In genomic region chr14:68935761-68936209, GRCh38 we compare ENCODE assay signal across 12 cellular contexts. TPM values are rescaled to one million over a fixed set of nuclear protein-coding genes. Genes with fewer than 3 reads are reported as not detected.
DNase-seq lines count a peak whose midpoint lies in the region; ATAC-seq and TF ChIP-seq lines count a peak whose summit lies in the region.
"Had no signal": no experiment of that assay in that cellular context is flagged by ENCODE, and none has a peak within 500 bp of the region (broad histone marks: within the 10 kb centered on the region; RNA-seq: fewer than 3 reads in every experiment).

No MANE protein-coding gene starts in this region.

- H3K4me3 Mint-ChIP-seq in activated naive CD8-positive, alpha-beta T cell treated with anti-CD3 and anti-CD28 coated beads for 36 hours = no peak overlapping the region
- H3K4me3 Mint-ChIP-seq in activated T-helper 1 cell treated with anti-CD3 and anti-CD28 coated beads, Interleukin-12 subunit alpha, Interleukin-12 subunit beta, Interleukin-2, Interleukin-4 antibody, amounts not matched to agents 30 ng/mL and 10 ng/mL and 1 ng/mL, durations not matched to agents 14 hours and 24 hours and 36 hours = no peak overlapping the region

- H3K9me3 ChIP-seq in esophagus squamous epithelium (no peaks in the 10 kb centered on the region), muscle layer of colon (ENCODE audit: low read length) (no peaks in the 10 kb centered on the region), tibial nerve (no peaks in the 10 kb centered on the region)

- H3K4me3 ChIP-seq in esophagus squamous epithelium (no peak overlapping the region), muscle layer of colon (ENCODE audit: low read depth in 1 of 2, low read length in 2 of 2) (peak overlapping the region in 1 of 2 donors; percentile 3), tibial nerve (no peak overlapping the region)

- intact Hi-C loops in esophagus squamous epithelium (cut with DNase I) = no loop called here
- intact Hi-C loops in activated T-helper 1 cell treated with anti-CD3 and anti-CD28 coated beads, Interleukin-12 subunit alpha, Interleukin-12 subunit beta, Interleukin-2, Interleukin-4 antibody, amounts not matched to agents 30 ng/mL and 10 ng/mL and 1 ng/mL, durations not matched to agents 14 hours and 24 hours and 36 hours (cut with micrococcal nuclease) = no loop called here

- H3K27me3 Mint-ChIP-seq in activated naive CD8-positive, alpha-beta T cell treated with anti-CD3 and anti-CD28 coated beads for 36 hours = no peaks in the 10 kb centered on the region
- no peaks in the 10 kb centered on the region for H3K27me3 Mint-ChIP-seq in activated T-helper 1 cell treated with anti-CD3 and anti-CD28 coated beads, Interleukin-12 subunit alpha, Interleukin-12 subunit beta, Interleukin-2, Interleukin-4 antibody, amounts not matched to agents 30 ng/mL and 10 ng/mL and 1 ng/mL, durations not matched to agents 14 hours and 24 hours and 36 hours (ENCODE audit: insufficient read depth)

- H3K4me1 Mint-ChIP-seq in activated naive CD8-positive, alpha-beta T cell treated with anti-CD3 and anti-CD28 coated beads for 36 hours = peaks cover 88% of the 10 kb centered on the region
- H3K4me1 Mint-ChIP-seq in activated T-helper 1 cell treated with anti-CD3 and anti-CD28 coated beads, Interleukin-12 subunit alpha, Interleukin-12 subunit beta, Interleukin-2, Interleukin-4 antibody, amounts not matched to agents 30 ng/mL and 10 ng/mL and 1 ng/mL, durations not matched to agents 14 hours and 24 hours and 36 hours (ENCODE audit: low read depth) = no peaks in the 10 kb centered on the region

- no peaks in the 10 kb centered on the region for H3K9me3 Mint-ChIP-seq in activated naive CD8-positive, alpha-beta T cell treated with anti-CD3 and anti-CD28 coated beads for 36 hours
- H3K9me3 Mint-ChIP-seq in activated T-helper 1 cell treated with anti-CD3 and anti-CD28 coated beads, Interleukin-12 subunit alpha, Interleukin-12 subunit beta, Interleukin-2, Interleukin-4 antibody, amounts not matched to agents 30 ng/mL and 10 ng/mL and 1 ng/mL, durations not matched to agents 14 hours and 24 hours and 36 hours = no peaks in the 10 kb centered on the region

- ATAC-seq in HG02678 (IDR thresholded peaks at IDR 0.05; ENCODE audit: unreplicated experiment) = no peak
- ATAC-seq: left colon had no signal

- peak overlapping the region; percentile 16 for H3K9ac ChIP-seq in muscle layer of colon (ENCODE audit: low read length)

- DNase-seq in activated naive CD8-positive, alpha-beta T cell treated with anti-CD3 and anti-CD28 coated beads for 36 hours = no peak
- DNase-seq in esophagus squamous epithelium (lab: John Stamatoyannopoulos, UW) (no peak), tibial nerve (ENCODE audit: low spot score in 2 of 2) (no peak), OCI-M1 (lab: John Stamatoyannopoulos, UW) (no peak)
- DNase-seq in activated T-helper 1 cell treated with anti-CD3 and anti-CD28 coated beads, Interleukin-12 subunit alpha, Interleukin-12 subunit beta, Interleukin-2, Interleukin-4 antibody, amounts not matched to agents 30 ng/mL and 10 ng/mL and 1 ng/mL, durations not matched to agents 14 hours and 24 hours and 36 hours (ENCODE audit: low spot score) = no peak
- DNase-seq: activated T-cell treated with anti-CD3 and anti-CD28 coated beads, Interleukin-2, amount 50 U/mL, for 48 hours; effector CD4-positive, alpha-beta T cell; GDM1; left colon; T-helper 9 cell had no signal

- TF ChIP-seq EP300 in tibial nerve (IDR thresholded peaks at IDR 0.05) = peak in 1 of 2 donors; percentile 66

- H3K27ac ChIP-seq in esophagus squamous epithelium (peak overlapping the region; percentile 75 to 93 (median 90)), muscle layer of colon (ENCODE audit: low read depth, low read length) (peak overlapping the region; percentile 97), tibial nerve (peak overlapping the region in 3 of 4 donors; percentile 50 to 89 (median 83))

- H3K27me3 ChIP-seq in esophagus squamous epithelium (no peaks in the 10 kb centered on the region), muscle layer of colon (ENCODE audit: control insufficient read depth in 1 of 2, insufficient read depth in 2 of 2, low read length in 2 of 2) (no peaks in the 10 kb centered on the region), tibial nerve (no peaks in the 10 kb centered on the region)

- H3K36me3 ChIP-seq in esophagus squamous epithelium (no peaks in the 10 kb centered on the region), muscle layer of colon (ENCODE audit: insufficient read depth, low read length) (peaks cover 15% of the 10 kb centered on the region), tibial nerve (no peaks in the 10 kb centered on the region)

- TF ChIP-seq CTCF in esophagus squamous epithelium (IDR thresholded peaks at IDR 0.05) (no peak), tibial nerve (IDR thresholded peaks at IDR 0.05) (no peak)

- 24 to 73% methylated on average over 2 to 6 of the region's 6 CpGs for WGBS in esophagus squamous epithelium, 2 donors
- WGBS in tibial nerve, 2 donors = 57 to 72% methylated on average over 6 of the region's 6 CpGs

- H3K36me3 Mint-ChIP-seq in activated naive CD8-positive, alpha-beta T cell treated with anti-CD3 and anti-CD28 coated beads for 36 hours = peaks cover 16% of the 10 kb centered on the region
- no peaks in the 10 kb centered on the region for H3K36me3 Mint-ChIP-seq in activated T-helper 1 cell treated with anti-CD3 and anti-CD28 coated beads, Interleukin-12 subunit alpha, Interleukin-12 subunit beta, Interleukin-2, Interleukin-4 antibody, amounts not matched to agents 30 ng/mL and 10 ng/mL and 1 ng/mL, durations not matched to agents 14 hours and 24 hours and 36 hours (ENCODE audit: low read depth)

- TF ChIP-seq POLR2A in esophagus squamous epithelium (IDR thresholded peaks at IDR 0.05) (peak in 1 of 4 donors; percentile 36), tibial nerve (IDR thresholded peaks at IDR 0.05) (no peak)

- H3K4me1 ChIP-seq in esophagus squamous epithelium = peaks cover 56 to 100% (median 84%) of the 10 kb centered on the region in 3 donors
- H3K4me1 ChIP-seq in muscle layer of colon (ENCODE audit: insufficient read depth, low read length) = peaks cover 95% of the 10 kb centered on the region
- peaks cover 0 to 55% (median 25%) of the 10 kb centered on the region in 4 donors for H3K4me1 ChIP-seq in tibial nerve

- H3K27ac Mint-ChIP-seq in activated naive CD8-positive, alpha-beta T cell treated with anti-CD3 and anti-CD28 coated beads for 36 hours = peak overlapping the region; percentile 67
- no peak overlapping the region for H3K27ac Mint-ChIP-seq in activated T-helper 1 cell treated with anti-CD3 and anti-CD28 coated beads, Interleukin-12 subunit alpha, Interleukin-12 subunit beta, Interleukin-2, Interleukin-4 antibody, amounts not matched to agents 30 ng/mL and 10 ng/mL and 1 ng/mL, durations not matched to agents 14 hours and 24 hours and 36 hours

RNA-seq across cellular contexts. Expression of gene ACTN1, which starts 43.3 kb away (rescaled TPM):
- total RNA-seq in activated naive CD8-positive, alpha-beta T cell treated with anti-CD3 and anti-CD28 coated beads for 36 hours = 100 to 1,000 TPM; 171 to 177 TPM
- 100 to 1,000 TPM; 118 to 145 (median 131) TPM for total RNA-seq in esophagus squamous epithelium
- total RNA-seq in tibial nerve = 100 to 1,000 TPM; 130 to 273 (median 152) TPM
- total RNA-seq in activated T-helper 1 cell treated with anti-CD3 and anti-CD28 coated beads, Interleukin-12 subunit alpha, Interleukin-12 subunit beta, Interleukin-2, Interleukin-4 antibody, amounts not matched to agents 30 ng/mL and 10 ng/mL and 1 ng/mL, durations not matched to agents 14 hours and 24 hours and 36 hours = 27.4 and 27.9 TPM in 2 replicates
